Comparison of ENCODE assay signal across 14 cellular contexts in the genomic region with DNA sequence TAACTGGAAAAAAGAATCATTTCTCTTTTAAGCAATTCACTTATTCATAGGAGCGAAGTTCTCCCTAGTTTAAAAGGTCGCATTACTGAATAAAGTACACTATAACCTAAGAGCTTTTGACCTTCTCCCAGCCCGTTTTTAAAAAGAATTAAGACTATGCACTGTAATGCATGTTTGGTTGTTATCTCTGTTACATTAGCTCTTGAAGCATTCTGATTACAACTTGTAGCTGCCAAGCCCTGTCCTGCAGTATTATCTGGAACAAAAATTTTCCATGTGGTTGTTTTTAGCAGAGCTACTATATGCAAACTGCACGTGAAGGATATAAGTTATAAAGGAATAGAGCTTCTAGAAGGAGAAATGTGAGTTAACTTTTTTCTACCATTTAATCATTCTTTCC. TPM values are rescaled to one million over a fixed set of nuclear protein-coding genes. Genes with fewer than 3 reads are reported as not detected.
DNase-seq lines count a peak whose midpoint lies in the region; ATAC-seq, FAIRE-seq and TF ChIP-seq lines count a peak whose summit lies in the region.
"Had no signal": no experiment of that assay in that cellular context is flagged by ENCODE, and none has a peak within 500 bp of the region (broad histone marks: within the 10 kb centered on the region; RNA-seq: fewer than 3 reads in every experiment).

No MANE protein-coding gene starts in this region.

- no peaks in the 10 kb centered on the region for H3K27me3 Mint-ChIP-seq in chondrocyte (ENCODE audit: low read depth)

- H3K9me3 Mint-ChIP-seq in chondrocyte (ENCODE audit: low read depth) = no peaks in the 10 kb centered on the region

- H3K27me3 ChIP-seq in keratinocyte (ENCODE audit: control insufficient read depth, extremely low read depth, insufficient read depth, low read length) = no peaks in the 10 kb centered on the region
- H3K27me3 ChIP-seq: thyroid gland had no signal

- H2AFZ ChIP-seq in keratinocyte (ENCODE audit: control insufficient read depth, low read length) = peak overlapping the region; percentile 19

- H3K4me3 Mint-ChIP-seq in chondrocyte (ENCODE audit: unreplicated experiment) = no peak overlapping the region
- H3K4me3 Mint-ChIP-seq: activated CD8-positive, alpha-beta memory T cell treated with anti-CD3 and anti-CD28 coated beads, Interleukin-2, amount 10 ng/mL, durations not matched to agents 7 days and 5 days had no signal

- peak overlapping the region; percentile 29 for H3K9ac ChIP-seq in keratinocyte (ENCODE audit: control insufficient read depth, extremely low read depth, insufficient read depth, low read length)

- dilution Hi-C loops in keratinocyte (cut with MboI; ENCODE audit: extremely low pct_ligation_motif_present, low sequenced_read_pairs) = no loop called here

- no peaks in the 10 kb centered on the region for H4K20me1 ChIP-seq in keratinocyte (ENCODE audit: control insufficient read depth, extremely low read depth, insufficient read depth, low read length)

- H3K4me3 ChIP-seq in keratinocyte (ENCODE audit: control insufficient read depth in 2 of 3, extremely low read depth in 1 of 3, insufficient read depth in 2 of 3, low read depth in 1 of 3, low read length in 3 of 3) = peak overlapping the region in 1 of 3 experiments; percentile 25
- H3K4me3 ChIP-seq: thyroid gland had no signal

- no peaks in the 10 kb centered on the region for H3K9me1 ChIP-seq in keratinocyte (ENCODE audit: control insufficient read depth, extremely low read depth, insufficient read depth, low read length)

- peaks cover 42% of the 10 kb centered on the region for H3K79me2 ChIP-seq in keratinocyte (ENCODE audit: control insufficient read depth, insufficient read depth, low read length)

- H3K9me3 ChIP-seq in keratinocyte (ENCODE audit: control insufficient read depth, low read depth, low read length) = no peaks in the 10 kb centered on the region
- H3K9me3 ChIP-seq: thyroid gland had no signal

- H3K4me2 ChIP-seq in keratinocyte (ENCODE audit: control insufficient read depth, extremely low read depth, insufficient read depth, low read depth, low read length) = peak overlapping the region; percentile 81

- no peaks in the 10 kb centered on the region for H3K36me3 Mint-ChIP-seq in chondrocyte (ENCODE audit: low read depth)
- H3K36me3 Mint-ChIP-seq: activated CD8-positive, alpha-beta memory T cell treated with anti-CD3 and anti-CD28 coated beads, Interleukin-2, amount 10 ng/mL, durations not matched to agents 7 days and 5 days had no signal

- no peak for DNase-seq in chondrocyte (ENCODE audit: low spot score)
- DNase-seq in keratinocyte (ENCODE audit: low read depth, low spot score) = no peak
- DNase-seq in substantia nigra (lab: John Stamatoyannopoulos, UW) = no peak
- no peak for DNase-seq in iPS-NIHi7 (ENCODE audit: extremely low spot score)
- DNase-seq in activated effector memory CD4-positive, alpha-beta T cell treated with anti-CD3 and anti-CD28 coated beads, Interleukin-2, amount 50 U/mL, for 16 hours = no peak
- DNase-seq: activated CD8-positive, alpha-beta memory T cell treated with anti-CD3 and anti-CD28 coated beads, Interleukin-2, amount 10 ng/mL, durations not matched to agents 7 days and 5 days; islet precursor cell; Kasumi-1; NCI-H1436 treated with DMSO at 0.1 percent for 48 hours; thyroid gland had no signal

- FAIRE-seq in keratinocyte (lab: Jason Lieb, UNC) = no peak
- FAIRE-seq: GM18507 had no signal

- peaks cover 28% of the 10 kb centered on the region for H3K4me1 ChIP-seq in keratinocyte (ENCODE audit: control insufficient read depth, extremely low read depth, insufficient read depth, low read length)

- H3K27ac ChIP-seq in keratinocyte (ENCODE audit: control insufficient read depth, insufficient read depth, low read length) = peak overlapping the region; percentile 90
- peak overlapping the region; percentile 86 for H3K27ac ChIP-seq in substantia nigra (ENCODE audit: low read depth, low read length, poor library complexity, severe bottlenecking)

- H3K4me1 Mint-ChIP-seq in chondrocyte (ENCODE audit: low read depth) = peaks cover 58% of the 10 kb centered on the region
- H3K4me1 Mint-ChIP-seq: activated CD8-positive, alpha-beta memory T cell treated with anti-CD3 and anti-CD28 coated beads, Interleukin-2, amount 10 ng/mL, durations not matched to agents 7 days and 5 days had no signal

- no peak for TF ChIP-seq CTCF in chondrocyte (IDR thresholded peaks at IDR 0.05)
- no peak for TF ChIP-seq CTCF in keratinocyte (optimal IDR thresholded peaks at IDR 0.05 in 1 of 3, IDR thresholded peaks at IDR 0.05 in 1 of 3, conservative IDR thresholded peaks at IDR 0.05 in 1 of 3; ENCODE audit: extremely low read depth in 1 of 3, insufficient read depth in 2 of 3, low read length in 3 of 3)

- H3K27ac Mint-ChIP-seq in chondrocyte (ENCODE audit: unreplicated experiment) = peak overlapping the region; percentile 76
- H3K27ac Mint-ChIP-seq: activated CD8-positive, alpha-beta memory T cell treated with anti-CD3 and anti-CD28 coated beads, Interleukin-2, amount 10 ng/mL, durations not matched to agents 7 days and 5 days had no signal

- peak; percentile 25; the same call in 1 of the 3 replicates for ATAC-seq in SK-N-SH treated with all-trans-retinoic acid at 6 μM for 48 hours
- ATAC-seq in GM18519 (IDR thresholded peaks at IDR 0.05; ENCODE audit: low FRiP score, unreplicated experiment) = no peak
- no peak for ATAC-seq in GM18511 (IDR thresholded peaks at IDR 0.05; ENCODE audit: unreplicated experiment)
- ATAC-seq: activated CD8-positive, alpha-beta memory T cell treated with anti-CD3 and anti-CD28 coated beads, Interleukin-2, amount 10 ng/mL, durations not matched to agents 7 days and 5 days had no signal

- H3K36me3 ChIP-seq in keratinocyte (ENCODE audit: control insufficient read depth in 2 of 2, extremely low read depth in 1 of 2, insufficient read depth in 2 of 2, low read length in 2 of 2) = peaks cover 0 to 4% of the 10 kb centered on the region in 2 experiments
- H3K36me3 ChIP-seq: thyroid gland had no signal

TF ChIP-seq in SK-N-SH treated with all-trans-retinoic acid at 6 μM for 48 hours, 23 proteins besides CTCF, POLR2A, EP300 and RAD21:
- 0 out of 2 replicates have a peak, but pooled peaks have one; percentile 15 for TF ChIP-seq ISL1 (CRISPR knock-in tag; IDR thresholded peaks at IDR 0.05)
- 0 out of 2 replicates have a peak, but pooled peaks have one; percentile 27 for TF ChIP-seq SNAI2 (CRISPR knock-in tag; IDR thresholded peaks at IDR 0.05)
- TF ChIP-seq, protein P1, sequence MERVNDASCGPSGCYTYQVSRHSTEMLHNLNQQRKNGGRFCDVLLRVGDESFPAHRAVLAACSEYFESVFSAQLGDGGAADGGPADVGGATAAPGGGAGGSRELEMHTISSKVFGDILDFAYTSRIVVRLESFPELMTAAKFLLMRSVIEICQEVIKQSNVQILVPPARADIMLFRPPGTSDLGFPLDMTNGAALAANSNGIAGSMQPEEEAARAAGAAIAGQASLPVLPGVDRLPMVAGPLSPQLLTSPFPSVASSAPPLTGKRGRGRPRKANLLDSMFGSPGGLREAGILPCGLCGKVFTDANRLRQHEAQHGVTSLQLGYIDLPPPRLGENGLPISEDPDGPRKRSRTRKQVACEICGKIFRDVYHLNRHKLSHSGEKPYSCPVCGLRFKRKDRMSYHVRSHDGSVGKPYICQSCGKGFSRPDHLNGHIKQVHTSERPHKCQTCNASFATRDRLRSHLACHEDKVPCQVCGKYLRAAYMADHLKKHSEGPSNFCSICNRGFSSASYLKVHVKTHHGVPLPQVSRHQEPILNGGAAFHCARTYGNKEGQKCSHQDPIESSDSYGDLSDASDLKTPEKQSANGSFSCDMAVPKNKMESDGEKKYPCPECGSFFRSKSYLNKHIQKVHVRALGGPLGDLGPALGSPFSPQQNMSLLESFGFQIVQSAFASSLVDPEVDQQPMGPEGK (CRISPR knock-in tag; IDR thresholded peaks at IDR 0.05; ENCODE audit: borderline replicate concordance) = no peak
- no peak for TF ChIP-seq ARNTL (CRISPR knock-in tag; IDR thresholded peaks at IDR 0.05; ENCODE audit: borderline replicate concordance, low read depth)

RNA-seq across cellular contexts. Expression of a gene that starts 8.1 kb away (rescaled TPM):
- 30.1 to 52.2 TPM (median 33.2 TPM) in 3 replicates for total RNA-seq in chondrocyte
- polyA plus RNA-seq in keratinocyte = 10.0 to 11.0 TPM (median 10.1 TPM) in 3 replicates
- 25.5 TPM for polyA plus RNA-seq in keratinocyte (2011; ENCODE audit: low read depth)
- 4.4 and 9.5 TPM in 2 replicates for polyA plus RNA-seq in keratinocyte (2011; cell fraction: cytosol; rRNA removed)
- 17.9 and 22.6 TPM in 2 replicates for polyA plus RNA-seq in keratinocyte (2011; cell fraction: nucleus; rRNA removed)
- 5.8 and 13.5 TPM in 2 replicates for polyA plus RNA-seq in keratinocyte (2012; ENCODE audit: low replicate concordance)
- polyA minus RNA-seq in keratinocyte = 8.4 to 28.2 TPM (median 17.5 TPM) in 3 replicates
- 9.4 TPM for polyA minus RNA-seq in keratinocyte (2011; cell fraction: cytosol; rRNA and poly(A)+ RNA removed)
- 21.0 and 38.9 TPM in 2 replicates for polyA minus RNA-seq in keratinocyte (2011; cell fraction: nucleus; rRNA and poly(A)+ RNA removed)
